ENCODE assay signal across 8 cellular contexts in genomic region chr10:100186813-100187212, GRCh38. TPM values are rescaled to one million over a fixed set of nuclear protein-coding genes. Genes with fewer than 3 reads are reported as not detected.
A peak's percentile ranks its signal among the peaks of the same experiment; 100 is the strongest.
DNase-seq lines count a peak whose midpoint lies in the region; ATAC-seq and TF ChIP-seq lines count a peak whose summit lies in the region.

No MANE protein-coding gene starts in this region.

- H3K27me3 ChIP-seq in right atrium auricular region, result no peaks in the 10 kb centered on the region

- BruUV-seq in Calu3 (replicated peaks; lab: Mats Ljungman, UMichigan), result no TSS peak

- no peaks in the 10 kb centered on the region for H3K9me3 ChIP-seq in right atrium auricular region

- intact Hi-C loops in Calu3 (cut with micrococcal nuclease; ENCODE audit: unreplicated experiment), result no loop called here

- peaks cover 19% of the 10 kb centered on the region for H3K36me3 ChIP-seq in right atrium auricular region

- H3K9me3 Mint-ChIP-seq in Calu3 (ENCODE audit: low read depth, unreplicated experiment), result no peaks in the 10 kb centered on the region
- H3K9me3 Mint-ChIP-seq in activated T-cell treated with anti-CD3 and anti-CD28 coated beads, Interleukin-2, amount 50 U/mL, for 4 hours, result no peaks in the 10 kb centered on the region

- peak overlapping the region; percentile 43 for H3K27ac Mint-ChIP-seq in Calu3 (ENCODE audit: unreplicated experiment)

- CTCF ChIA-PET in Calu3 (lab: Charles Lee), result no interaction called here

- no peaks in the 10 kb centered on the region for H3K27me3 Mint-ChIP-seq in Calu3 (ENCODE audit: unreplicated experiment)
- H3K27me3 Mint-ChIP-seq in activated T-cell treated with anti-CD3 and anti-CD28 coated beads, Interleukin-2, amount 50 U/mL, for 4 hours (ENCODE audit: low read depth), result no peaks in the 10 kb centered on the region

- H3K4me3 ChIP-seq in LNCaP clone FGC (ENCODE audit: low read depth, low read length), result peak overlapping the region; percentile 89
- H3K4me3 ChIP-seq in right atrium auricular region, result peak overlapping the region; percentile 86 to 93

- ATAC-seq in activated T-cell treated with anti-CD3 and anti-CD28 coated beads, Interleukin-2, amount 50 U/mL, for 4 hours, result no peak

- peak overlapping the region; percentile 86 to 89 for H3K27ac ChIP-seq in right atrium auricular region

- no peak for TF ChIP-seq CTCF in Calu3 (IDR thresholded peaks at IDR 0.05; ENCODE audit: unreplicated experiment)
- no peak for TF ChIP-seq CTCF in LNCaP clone FGC (IDR thresholded peaks at IDR 0.05; ENCODE audit: control insufficient read depth, extremely low read depth, insufficient read depth)
- TF ChIP-seq CTCF in right atrium auricular region (IDR thresholded peaks at IDR 0.05), result no peak

- peaks cover 18% of the 10 kb centered on the region for H3K4me1 Mint-ChIP-seq in Calu3 (ENCODE audit: low read depth, unreplicated experiment)
- peaks cover 59% of the 10 kb centered on the region for H3K4me1 Mint-ChIP-seq in activated T-cell treated with anti-CD3 and anti-CD28 coated beads, Interleukin-2, amount 50 U/mL, for 4 hours (ENCODE audit: low read depth)

- DNase-seq in Calu3 (peak; percentile 7), LNCaP clone FGC (ENCODE audit: low read depth) (no peak), right atrium auricular region (ENCODE audit: low spot score) (no peak), H4 (ENCODE audit: low spot score) (no peak), AML-193 (lab: John Stamatoyannopoulos, UW) (no peak), SW480 (ENCODE audit: low spot score) (no peak)
- DNase-seq in activated T-cell treated with anti-CD3 and anti-CD28 coated beads, Interleukin-2, amount 50 U/mL, for 4 hours, result peak; percentile 6
- peak; percentile 22 for DNase-seq in stimulated activated CD4-positive, alpha-beta T cell treated with anti-CD3 and anti-CD28 coated beads, Interleukin-12 subunit alpha, Interleukin-12 subunit beta, amount 100 ng/mL, for 4 hours

- peaks cover 0 to 26% of the 10 kb centered on the region in 2 donors for H3K4me1 ChIP-seq in right atrium auricular region

- peaks cover 27% of the 10 kb centered on the region for H3K36me3 Mint-ChIP-seq in Calu3 (ENCODE audit: insufficient read depth, unreplicated experiment)
- H3K36me3 Mint-ChIP-seq in activated T-cell treated with anti-CD3 and anti-CD28 coated beads, Interleukin-2, amount 50 U/mL, for 4 hours (ENCODE audit: insufficient read depth), result peaks cover 43% of the 10 kb centered on the region

- peak overlapping the region; percentile 78 for H3K4me3 Mint-ChIP-seq in Calu3 (ENCODE audit: low read depth, unreplicated experiment)
- H3K4me3 Mint-ChIP-seq in activated T-cell treated with anti-CD3 and anti-CD28 coated beads, Interleukin-2, amount 50 U/mL, for 4 hours, result peak overlapping the region; percentile 100

RNA-seq across cellular contexts. Expression of gene ERLIN1, which starts 1.0 kb away (rescaled TPM):
- 32.2 and 33.7 TPM in 2 replicates for total RNA-seq in Calu3 (2022)
- 10 to 100 TPM; 20.3 to 26.5 (median 21.9) TPM for total RNA-seq in activated T-cell treated with anti-CD3 and anti-CD28 coated beads, Interleukin-2, amount 50 U/mL, for 4 hours
- 10 to 100 TPM in 1 of 2 donors, 1 to 10 TPM in 1; 7.2 to 10.8 TPM for total RNA-seq in right atrium auricular region
- total RNA-seq in H4 (2014; rRNA removed; shearing (Covaris generic)), result 37.3 and 42.5 TPM in 2 replicates

RNA-seq across cellular contexts. Expression of gene CHUK, which starts 42.6 kb away (rescaled TPM):
- total RNA-seq in Calu3 (2022) (14.5 and 15.3 TPM in 2 replicates), right atrium auricular region (10 to 100 TPM in 1 of 2 donors, 1 to 10 TPM in 1; 9.6 to 11.0 TPM)
- total RNA-seq in activated T-cell treated with anti-CD3 and anti-CD28 coated beads, Interleukin-2, amount 50 U/mL, for 4 hours, result 10 to 100 TPM; 40.4 to 44.1 (median 42.8) TPM
- 17.9 and 20.1 TPM in 2 replicates for total RNA-seq in H4 (2014; rRNA removed; shearing (Covaris generic))

Comparison
In these comparisons a context has a peak if more than half of its experiments do, and no peak if none do; other contexts are left out.
1. DNase-seq: peak in Calu3 (single experiment), activated T-cell treated with anti-CD3 and anti-CD28 coated beads, Interleukin-2, amount 50 U/mL, for 4 hours (single experiment) and stimulated activated CD4-positive, alpha-beta T cell treated with anti-CD3 and anti-CD28 coated beads, Interleukin-12 subunit alpha, Interleukin-12 subunit beta, amount 100 ng/mL, for 4 hours (single experiment); none in LNCaP clone FGC (single experiment), right atrium auricular region (single experiment), H4 (single experiment), AML-193 (0 of 2) and SW480 (single experiment).